17 cellular contexts compared by ENCODE assay signal in the genomic region with DNA sequence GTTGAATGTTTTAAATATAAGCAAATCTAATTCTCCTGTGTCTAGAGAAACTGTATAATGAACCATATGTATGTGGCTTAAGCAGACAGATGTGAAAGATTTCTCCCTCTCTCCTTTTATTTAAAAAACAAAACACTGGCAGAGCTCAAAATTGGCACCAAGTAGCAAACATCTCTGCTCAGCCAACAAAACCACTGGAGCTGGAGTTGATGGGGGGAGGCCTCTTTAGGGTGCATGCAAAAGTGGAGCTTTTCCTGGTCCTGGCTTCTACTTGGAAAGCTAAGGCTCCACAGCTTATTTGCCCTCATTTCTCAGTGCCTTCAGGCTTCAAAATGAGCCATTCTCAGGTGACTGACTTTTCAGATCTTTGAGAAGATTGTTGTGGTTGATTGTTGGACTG.
DNase-seq lines count a peak whose midpoint lies in the region; TF ChIP-seq lines count a peak whose summit lies in the region.
"Had no signal": no experiment of that assay in that cellular context is flagged by ENCODE, and none has a peak within 500 bp of the region (broad histone marks: within the 10 kb centered on the region; RNA-seq: fewer than 3 reads in every experiment).

No MANE protein-coding gene starts in this region.

- H3K9me3 ChIP-seq in neutrophil (no peaks in the 10 kb centered on the region), H9 (ENCODE audit: control insufficient read depth, low read depth, low read length) (no peaks in the 10 kb centered on the region)
- H3K9me3 ChIP-seq: BLaER1 had no signal

- H3K27ac ChIP-seq in neutrophil (peak overlapping the region; percentile 38), H9 (ENCODE audit: insufficient read length, low read depth, low read length) (no peak overlapping the region)
- H3K27ac ChIP-seq: 22Rv1, BLaER1, HL-60 had no signal

- H2BK12ac ChIP-seq in H9 (ENCODE audit: insufficient read length, low read depth, low read length): no peak overlapping the region

- no peak overlapping the region for H4K8ac ChIP-seq in H9 (replicated peaks; ENCODE audit: insufficient read length, low read depth, low read length)

- H3K9ac ChIP-seq in H9 (ENCODE audit: extremely low read depth, insufficient read length, low read length): no peak overlapping the region
- H3K9ac ChIP-seq: BLaER1 had no signal

- H3K27ac Mint-ChIP-seq in H9: no peak overlapping the region
- H3K27ac Mint-ChIP-seq: CD4-positive, CD25-positive, alpha-beta regulatory T cell had no signal

- H2BK120ac ChIP-seq in H9 (ENCODE audit: low read depth, low read length, poor library complexity, severe bottlenecking): no peak overlapping the region

- no peaks in the 10 kb centered on the region for H3K23me2 ChIP-seq in H9 (ENCODE audit: insufficient read length, low read depth, low read length, poor library complexity, severe bottlenecking)

- H2BK20ac ChIP-seq in H9 (ENCODE audit: low read depth, low read length, poor library complexity, severe bottlenecking): no peak overlapping the region

- H2AK5ac ChIP-seq in H9 (ENCODE audit: insufficient read length, low read length): no peak overlapping the region

- H3K18ac ChIP-seq in H9 (ENCODE audit: insufficient read length, low read depth, low read length): no peak overlapping the region

- no peaks in the 10 kb centered on the region for H3K9me3 Mint-ChIP-seq in H9
- H3K9me3 Mint-ChIP-seq: CD4-positive, CD25-positive, alpha-beta regulatory T cell had no signal

- H3K56ac ChIP-seq in H9 (ENCODE audit: insufficient read length, low read depth, low read length): no peak overlapping the region

- H3K36me3 ChIP-seq in neutrophil: peaks cover 59% of the 10 kb centered on the region
- H3K36me3 ChIP-seq: BLaER1 had no signal

- no peaks in the 10 kb centered on the region for H3K36me3 Mint-ChIP-seq in H9 (ENCODE audit: insufficient read depth in 1 of 3, low read depth in 3 of 3)
- H3K36me3 Mint-ChIP-seq: CD4-positive, CD25-positive, alpha-beta regulatory T cell had no signal

- H3K4me3 ChIP-seq in neutrophil (ENCODE audit: low read depth in 1 of 2, low read length in 1 of 2): no peak overlapping the region
- H3K4me3 ChIP-seq: BLaER1 had no signal

- no peaks in the 10 kb centered on the region for H3K79me2 ChIP-seq in H9 (ENCODE audit: insufficient read depth, low read length)

- H3K4me3 Mint-ChIP-seq in H9: no peak overlapping the region
- H3K4me3 Mint-ChIP-seq: CD4-positive, CD25-positive, alpha-beta regulatory T cell had no signal

- H3K27me3 Mint-ChIP-seq in H9 (ENCODE audit: low read depth): no peaks in the 10 kb centered on the region
- H3K27me3 Mint-ChIP-seq: CD4-positive, CD25-positive, alpha-beta regulatory T cell had no signal

- no peaks in the 10 kb centered on the region for H4K20me1 ChIP-seq in H9 (ENCODE audit: control insufficient read depth, insufficient read depth, insufficient read length)
- H4K20me1 ChIP-seq: BLaER1 had no signal

- no peak overlapping the region for H3K14ac ChIP-seq in H9 (ENCODE audit: insufficient read depth, low read length)

- H3K27me3 ChIP-seq in neutrophil (no peaks in the 10 kb centered on the region), H9 (ENCODE audit: insufficient read depth, low read length) (no peaks in the 10 kb centered on the region)

- no peak overlapping the region for H2BK5ac ChIP-seq in H9 (ENCODE audit: insufficient read length, low read length)

- no peak overlapping the region for H3T11ph ChIP-seq in H9 (ENCODE audit: low read length)

- TF ChIP-seq CTCF in neutrophil (IDR thresholded peaks at IDR 0.05) (no peak), H9 (conservative IDR thresholded peaks at IDR 0.05) (no peak)

- no peak overlapping the region for H3K4ac ChIP-seq in H9 (ENCODE audit: low read depth, low read length)

- DNase-seq in DMS 273 (lab: John Stamatoyannopoulos, UW; ENCODE audit: unreplicated experiment) (peak; percentile 49), DMS 273 treated with DMSO at 0.1 percent for 48 hours (lab: John Stamatoyannopoulos, UW) (no peak), fibroblast of peridontal ligament (ENCODE audit: extremely low read depth) (peak; percentile 57), CD1c-positive myeloid dendritic cell (ENCODE audit: extremely low spot score) (no peak), H9 (no peak), T-helper 1 cell (no peak), SIG-M5 (lab: John Stamatoyannopoulos, UW) (no peak)
- DNase-seq: AML-193; Calu3; CD4-positive, CD25-positive, alpha-beta regulatory T cell; DMS153; DMS79 treated with DMSO at 0.1 percent for 48 hours; EL had no signal

- H3K4me1 Mint-ChIP-seq in H9: peaks cover 0 to 4% of the 10 kb centered on the region in 2 experiments; a peak in 2 of 4 replicates
- H3K4me1 Mint-ChIP-seq: CD4-positive, CD25-positive, alpha-beta regulatory T cell had no signal

- H3K4me2 ChIP-seq in H9 (ENCODE audit: insufficient read depth, insufficient read length, low read length): no peak overlapping the region
- H3K4me2 ChIP-seq: BLaER1 had no signal

- no peak overlapping the region for H2AFZ ChIP-seq in H9 (ENCODE audit: low read length)

- no peak overlapping the region for H4K91ac ChIP-seq in H9 (ENCODE audit: insufficient read length, low read depth, low read length)

- no peak overlapping the region for H4K5ac ChIP-seq in H9 (ENCODE audit: insufficient read length, low read depth, low read length)

- peaks cover 16 to 28% of the 10 kb centered on the region in 2 experiments for H3K4me1 ChIP-seq in neutrophil (ENCODE audit: control insufficient read depth in 1 of 2, insufficient read depth in 1 of 2, low read depth in 1 of 2, low read length in 1 of 2)
- H3K4me1 ChIP-seq in H9 (ENCODE audit: insufficient read depth, low read length): no peaks in the 10 kb centered on the region
- H3K4me1 ChIP-seq: BLaER1 had no signal

- no peaks in the 10 kb centered on the region for H3K79me1 ChIP-seq in H9 (ENCODE audit: insufficient read depth, low read depth, low read length, poor library complexity, severe bottlenecking)

- H3K23ac ChIP-seq in H9 (ENCODE audit: insufficient read length, low read depth, low read length): no peak overlapping the region

- no peak overlapping the region for H2BK15ac ChIP-seq in H9 (ENCODE audit: low read depth, low read length)

Comparison
In these comparisons a context has a peak if more than half of its experiments do, and no peak if none do; other contexts are left out.
1. DNase-seq: peak in DMS 273 (single experiment) and fibroblast of peridontal ligament (single experiment); none in DMS 273 treated with DMSO at 0.1 percent for 48 hours (single experiment), CD1c-positive myeloid dendritic cell (single experiment), H9 (single experiment), T-helper 1 cell (0 of 5) and SIG-M5 (single experiment).